In the genomic region with DNA sequence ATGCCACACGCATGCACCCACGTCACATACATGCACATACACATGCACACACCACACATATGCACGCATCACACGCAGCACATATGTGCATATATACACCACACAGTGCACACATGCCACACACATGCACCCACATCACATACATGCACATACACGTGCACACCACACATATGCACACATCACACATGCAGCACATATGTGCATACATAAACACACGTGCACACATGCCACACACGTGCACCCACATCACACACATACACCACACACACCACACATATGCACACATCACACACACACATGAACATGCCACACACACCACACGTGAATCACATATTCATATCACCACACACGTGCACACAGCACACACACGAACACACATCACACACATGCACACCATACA, we compare ENCODE assay signal across 16 cellular contexts.
DNase-seq lines count a peak whose midpoint lies in the region; ATAC-seq, FAIRE-seq and TF ChIP-seq lines count a peak whose summit lies in the region.
"Had no signal": no experiment of that assay in that cellular context is flagged by ENCODE, and none has a peak within 500 bp of the region (broad histone marks: within the 10 kb centered on the region; RNA-seq: fewer than 3 reads in every experiment).

No MANE protein-coding gene starts in this region.

- no peak for DNase-seq in HepG2 (ENCODE audit: low spot score)
- no peak for DNase-seq in right lobe of liver
- DNase-seq in K562 (ENCODE audit: extremely low read depth in 1 of 4, low spot score in 3 of 4), result no peak
- peak; percentile 52 for DNase-seq in osteoblast (ENCODE audit: insufficient read length, low spot score, missing footprints)
- DNase-seq in NCI-H146 (lab: John Stamatoyannopoulos, UW), result no peak
- DNase-seq: BE2C; CD4-positive, alpha-beta memory T cell; DMS79; GOT3; HCEC 1CT; HFFc6 had no signal

- in situ Hi-C loops in HepG2 (cut with HindIII; ENCODE audit: extremely low pct_ligation_motif_present, low pct_unique_long_range_greater_than_20kb) (no loop called here), K562 (cut with MboI) (no loop called here)

- H3K27ac ChIP-seq in HepG2 (ENCODE audit: extremely low read length, insufficient read depth, low read length) (no peak overlapping the region), right lobe of liver (no peak overlapping the region), K562 (ENCODE audit: extremely low read depth, low read depth, low read length) (no peak overlapping the region), osteoblast (ENCODE audit: low read depth, low read length) (no peak overlapping the region)
- H3K27ac ChIP-seq: A549, C4-2B had no signal

- H3K4me2 ChIP-seq in HepG2 (ENCODE audit: low read depth, low read length) (no peak overlapping the region), K562 (ENCODE audit: insufficient read depth, low read length) (no peak overlapping the region), osteoblast (ENCODE audit: insufficient read depth, low read length) (no peak overlapping the region)
- H3K4me2 ChIP-seq: A549 had no signal

- TF ChIP-seq CTCF in HepG2 (CRISPR knock-in tag; IDR thresholded peaks at IDR 0.05) (no peak), right lobe of liver (IDR thresholded peaks at IDR 0.05) (no peak), K562 (IDR thresholded peaks at IDR 0.05 in 2 of 3, conservative IDR thresholded peaks at IDR 0.05 in 1 of 3; ENCODE audit: insufficient read depth in 2 of 3, low read depth in 1 of 3, low read length in 3 of 3) (no peak), osteoblast (IDR thresholded peaks at IDR 0.05; ENCODE audit: extremely low read depth, low read depth, low read length) (no peak)

- TF ChIP-seq POLR2A in HepG2 (IDR thresholded peaks at IDR 0.05; ENCODE audit: insufficient read depth in 1 of 2, low read depth in 2 of 2, low read length in 2 of 2) (no peak), right lobe of liver (IDR thresholded peaks at IDR 0.05) (no peak), K562 (conservative IDR thresholded peaks at IDR 0.05) (no peak)

- H2AFZ ChIP-seq in HepG2 (ENCODE audit: low read length) (no peak overlapping the region), K562 (ENCODE audit: low read depth, low read length) (no peak overlapping the region), osteoblast (ENCODE audit: low read length) (no peak overlapping the region)

- H3K79me2 ChIP-seq in HepG2 (ENCODE audit: insufficient read depth, low read length), result no peaks in the 10 kb centered on the region
- no peaks in the 10 kb centered on the region for H3K79me2 ChIP-seq in K562 (ENCODE audit: control insufficient read depth, insufficient read depth, low read length)
- no peaks in the 10 kb centered on the region for H3K79me2 ChIP-seq in osteoblast (ENCODE audit: insufficient read depth, low read length)

- BruUV-seq in HepG2 (replicated peaks; lab: Mats Ljungman, UMichigan) (no TSS peak), K562 (replicated peaks; lab: Mats Ljungman, UMichigan) (no TSS peak)

- ATAC-seq in HepG2 (no peak), right lobe of liver (no peak), K562 (no peak), HG03520 (IDR thresholded peaks at IDR 0.05; ENCODE audit: unreplicated experiment) (no peak)
- ATAC-seq: A549, GM12878 had no signal

- FAIRE-seq in HepG2 (lab: Jason Lieb, UNC) (no peak), K562 (lab: Jason Lieb, UNC) (peak; percentile 37)
- FAIRE-seq: A549, GM18507 had no signal

- H3K9ac ChIP-seq in HepG2 (ENCODE audit: insufficient read depth, low read depth, low read length), result no peak overlapping the region
- no peak overlapping the region for H3K9ac ChIP-seq in K562 (ENCODE audit: insufficient read depth in 1 of 2, low read depth in 2 of 2, low read length in 2 of 2)

- no peak for TF ChIP-seq RAD21 in HepG2 (CRISPR knock-in tag; IDR thresholded peaks at IDR 0.05)
- no peak for TF ChIP-seq RAD21 in K562 (CRISPR knock-in tag; conservative IDR thresholded peaks at IDR 0.05 in 1 of 2, IDR thresholded peaks at IDR 0.05 in 1 of 2)

- TF ChIP-seq EP300 in HepG2 (IDR thresholded peaks at IDR 0.05; ENCODE audit: low read depth in 2 of 2, low read length in 2 of 2) (no peak), HepG2 (CRISPR knock-in tag; IDR thresholded peaks at IDR 0.05; ENCODE audit: borderline replicate concordance) (no peak), K562 (IDR thresholded peaks at IDR 0.05; ENCODE audit: low read length) (no peak)

- CTCF ChIA-PET in HepG2 (lab: Yijun Ruan, JAX; ENCODE audit: low intra/inter-chr PET ratio, low total read pairs) (no interaction called here), K562 (lab: Yijun Ruan, JAX; ENCODE audit: low intra/inter-chr PET ratio) (no interaction called here)

- intact Hi-C loops in HepG2 (cut with micrococcal nuclease; ENCODE audit: unreplicated experiment), result no loop called here
- intact Hi-C loops in right lobe of liver (cut with DNase I), result no loop called here
- intact Hi-C loops in K562 (cut with micrococcal nuclease), result no loop called here

- H3K36me3 ChIP-seq in HepG2 (replicated peaks in 1 of 2; ENCODE audit: control insufficient read depth in 1 of 2, insufficient read depth in 2 of 2, low read length in 2 of 2) (no peaks in the 10 kb centered on the region; a peak in 1 of 5 replicates), right lobe of liver (no peaks in the 10 kb centered on the region), K562 (ENCODE audit: control insufficient read depth, insufficient read depth, low read length) (no peaks in the 10 kb centered on the region), osteoblast (ENCODE audit: insufficient read depth, low read length) (no peaks in the 10 kb centered on the region)
- H3K36me3 ChIP-seq: BE2C had no signal

- H3K9me3 ChIP-seq in HepG2 (ENCODE audit: low read length) (no peaks in the 10 kb centered on the region), right lobe of liver (no peaks in the 10 kb centered on the region), K562 (replicated peaks; ENCODE audit: control insufficient read depth, insufficient read depth, low read depth, low read length) (peaks cover 3% of the 10 kb centered on the region), osteoblast (ENCODE audit: low read depth, low read length) (peaks cover 6% of the 10 kb centered on the region)

- H3K27me3 ChIP-seq in HepG2 (ENCODE audit: control insufficient read depth in 1 of 2, insufficient read depth in 2 of 2, low read length in 2 of 2) (no peaks in the 10 kb centered on the region), right lobe of liver (no peaks in the 10 kb centered on the region), K562 (ENCODE audit: control insufficient read depth in 2 of 2, insufficient read depth in 2 of 2, low read length in 2 of 2) (peaks cover 0 to 11% of the 10 kb centered on the region in 2 experiments; a peak in 1 of 5 replicates), osteoblast (ENCODE audit: insufficient read depth, low read length) (no peaks in the 10 kb centered on the region)
- H3K27me3 ChIP-seq: BE2C had no signal

- H3K4me1 ChIP-seq in HepG2 (ENCODE audit: insufficient read depth, low read length) (no peaks in the 10 kb centered on the region), right lobe of liver (no peaks in the 10 kb centered on the region), K562 (replicated peaks in 1 of 2; ENCODE audit: control insufficient read depth in 2 of 2, insufficient read depth in 2 of 2, low read length in 2 of 2) (peaks cover 0 to 3% of the 10 kb centered on the region in 2 experiments; a peak in 1 of 5 replicates), osteoblast (ENCODE audit: insufficient read depth, low read length) (no peaks in the 10 kb centered on the region)
- H3K4me1 ChIP-seq: A549, BE2C had no signal

- H3K4me3 ChIP-seq in HepG2 (replicated peaks in 1 of 3; ENCODE audit: insufficient read depth in 1 of 3, low read depth in 2 of 3, low read length in 3 of 3) (no peak overlapping the region), right lobe of liver (no peak overlapping the region), K562 (no peak overlapping the region), osteoblast (ENCODE audit: insufficient read depth, low read length) (no peak overlapping the region)
- H3K4me3 ChIP-seq: A549, GM12878 had no signal

- peaks cover 41% of the 10 kb centered on the region for H4K20me1 ChIP-seq in HepG2 (ENCODE audit: insufficient read depth, low read length)
- H4K20me1 ChIP-seq in K562 (replicated peaks; ENCODE audit: control insufficient read depth, insufficient read depth, low read length), result no peaks in the 10 kb centered on the region
- no peaks in the 10 kb centered on the region for H4K20me1 ChIP-seq in osteoblast (ENCODE audit: insufficient read depth, low read length)

- 33% methylated on average over 8 of the region's 10 CpGs for WGBS in HepG2 (ENCODE audit: low lambda C conversion rate)
- WGBS in right lobe of liver (ENCODE audit: insufficient coverage, low coverage, low lambda C conversion rate, missing lambda C conversion rate), result 68% methylated on average over 10 of the region's 10 CpGs
- 0% methylated on average over 6 of the region's 10 CpGs for WGBS in K562 (ENCODE audit: insufficient coverage, low coverage, missing lambda C conversion rate)

- POLR2A ChIA-PET in HepG2 (lab: Yijun Ruan, JAX), result no interaction called here
- POLR2A ChIA-PET in K562 (lab: Yijun Ruan, JAX), result no interaction called here

- no peaks in the 10 kb centered on the region for H3K9me1 ChIP-seq in K562 (ENCODE audit: control insufficient read depth, insufficient read depth, low read length)

TF ChIP-seq in HepG2, 621 proteins besides CTCF, POLR2A, EP300 and RAD21 (continues in another document):
- TF ChIP-seq, protein P1, sequence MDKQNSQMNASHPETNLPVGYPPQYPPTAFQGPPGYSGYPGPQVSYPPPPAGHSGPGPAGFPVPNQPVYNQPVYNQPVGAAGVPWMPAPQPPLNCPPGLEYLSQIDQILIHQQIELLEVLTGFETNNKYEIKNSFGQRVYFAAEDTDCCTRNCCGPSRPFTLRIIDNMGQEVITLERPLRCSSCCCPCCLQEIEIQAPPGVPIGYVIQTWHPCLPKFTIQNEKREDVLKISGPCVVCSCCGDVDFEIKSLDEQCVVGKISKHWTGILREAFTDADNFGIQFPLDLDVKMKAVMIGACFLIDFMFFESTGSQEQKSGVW (CRISPR knock-in tag; IDR thresholded peaks at IDR 0.05; ENCODE audit: borderline replicate concordance), result no peak
- TF ChIP-seq ZBTB7B (CRISPR knock-in tag; IDR thresholded peaks at IDR 0.05), result no peak
- TF ChIP-seq TSC22D2 (CRISPR knock-in tag; IDR thresholded peaks at IDR 0.05; ENCODE audit: borderline replicate concordance), result no peak

TF ChIP-seq in K562, 482 proteins besides CTCF, POLR2A, EP300 and RAD21 (continues in another document):
- TF ChIP-seq KLF13 (tag; IDR thresholded peaks at IDR 0.05; ENCODE audit: borderline replicate concordance, low read depth) (no peak), TSC22D4 (tag; IDR thresholded peaks at IDR 0.05) (0 out of 2 replicates have a peak, but pooled peaks have one; percentile 29), SUPT5H (IDR thresholded peaks at IDR 0.05) (no peak)
